In the genomic region with DNA sequence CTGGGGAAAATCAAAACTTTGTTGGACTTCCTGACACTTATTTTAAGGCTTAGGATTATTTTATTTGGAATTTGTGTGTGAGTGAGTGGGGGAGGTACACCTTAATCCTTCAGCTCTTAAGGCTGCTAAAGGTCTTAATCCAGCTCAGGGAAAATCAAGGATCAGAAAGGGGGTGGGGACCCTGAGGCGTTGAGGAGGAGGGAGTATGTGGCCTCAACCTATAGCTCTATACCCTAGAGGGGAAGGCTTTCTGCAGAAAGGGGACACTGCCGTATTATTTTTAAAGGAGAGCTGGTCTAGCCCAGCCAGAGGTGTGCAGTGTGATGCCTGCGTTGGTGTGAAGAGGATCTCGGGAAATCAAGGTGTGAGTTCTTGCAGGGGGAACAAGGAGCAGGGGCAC, we compare ENCODE assay signal across 18 cellular contexts. TPM values are rescaled to one million over a fixed set of nuclear protein-coding genes. Genes with fewer than 3 reads are reported as not detected.
DNase-seq lines count a peak whose midpoint lies in the region; ATAC-seq, FAIRE-seq and TF ChIP-seq lines count a peak whose summit lies in the region.
"Had no signal": no experiment of that assay in that cellular context is flagged by ENCODE, and none has a peak within 500 bp of the region (broad histone marks: within the 10 kb centered on the region; RNA-seq: fewer than 3 reads in every experiment).

No MANE protein-coding gene starts in this region.

- H3K9me3 Mint-ChIP-seq in T-helper 2 cell treated with Interferon-gamma antibody and Interleukin-4, amounts not matched to agents 5 μg/mL and 100 μg/mL, for 36 hours, result no peaks in the 10 kb centered on the region
- no peaks in the 10 kb centered on the region for H3K9me3 Mint-ChIP-seq in activated naive CD4-positive, alpha-beta T cell treated with anti-CD3 and anti-CD28 coated beads, Interleukin-2, amount 10 ng/mL, durations not matched to agents 7 days and 5 days
- H3K9me3 Mint-ChIP-seq: activated naive CD8-positive, alpha-beta T cell treated with anti-CD3 and anti-CD28 coated beads for 36 hours; CD4-positive, alpha-beta T cell had no signal

- H2BK20ac ChIP-seq in H1 (ENCODE audit: low read length), result no peak overlapping the region

- H3K27me3 ChIP-seq in heart left ventricle (no peaks in the 10 kb centered on the region), H1 (replicated peaks in 1 of 4; ENCODE audit: control insufficient read depth in 3 of 4, extremely low read depth in 1 of 4, insufficient read depth in 3 of 4, low read length in 3 of 4) (no peaks in the 10 kb centered on the region), parathyroid adenoma (ENCODE audit: control insufficient read depth, insufficient read depth, low read length) (no peaks in the 10 kb centered on the region), upper lobe of right lung (no peaks in the 10 kb centered on the region)

- no peaks in the 10 kb centered on the region; the same call in 1 of the 2 replicates for H3K23me2 ChIP-seq in H1 (ENCODE audit: low read depth, low read length)

- H3K18ac ChIP-seq in H1 (ENCODE audit: extremely low read depth, low read length), result peak overlapping the region; percentile 64

- H3K79me1 ChIP-seq in H1 (ENCODE audit: low read depth, low read length), result peaks cover 3% of the 10 kb centered on the region; the same call in 1 of the 2 replicates

- no peak for FAIRE-seq in H1 (lab: Jason Lieb, UNC)
- FAIRE-seq: A204.1, endothelial cell of umbilical vein had no signal

- H3K4me1 ChIP-seq in heart left ventricle (peaks cover 0 to 23% (median 15%) of the 10 kb centered on the region in 12 donors), H1 (replicated peaks in 1 of 4; ENCODE audit: control insufficient read depth in 3 of 4, insufficient read depth in 4 of 4, low read length in 3 of 4) (peaks cover 8 to 31% (median 15%) of the 10 kb centered on the region in 4 experiments; a peak in 6 of 7 replicates), parathyroid adenoma (peaks cover 40% of the 10 kb centered on the region), upper lobe of right lung (peaks cover 42% of the 10 kb centered on the region)

- H2BK120ac ChIP-seq in H1 (replicated peaks; ENCODE audit: low read depth, low read length), result no peak overlapping the region

- H4K8ac ChIP-seq in H1 (ENCODE audit: extremely low read depth, insufficient read depth, low read length), result no peak overlapping the region

- H3K9ac ChIP-seq in H1 (replicated peaks in 1 of 4; ENCODE audit: extremely low read depth in 1 of 4, low read depth in 3 of 4, low read length in 3 of 4), result no peak overlapping the region
- H3K9ac ChIP-seq in parathyroid adenoma, result no peak overlapping the region

- H2AK5ac ChIP-seq in H1 (ENCODE audit: low read depth, low read length), result no peak overlapping the region

- no peak overlapping the region for H3K27ac Mint-ChIP-seq in T-helper 2 cell treated with Interferon-gamma antibody and Interleukin-4, amounts not matched to agents 5 μg/mL and 100 μg/mL, for 36 hours
- H3K27ac Mint-ChIP-seq in activated naive CD4-positive, alpha-beta T cell treated with anti-CD3 and anti-CD28 coated beads, Interleukin-2, amount 10 ng/mL, durations not matched to agents 7 days and 5 days, result no peak overlapping the region
- H3K27ac Mint-ChIP-seq: activated naive CD8-positive, alpha-beta T cell treated with anti-CD3 and anti-CD28 coated beads for 36 hours; CD4-positive, alpha-beta T cell; GM23338 had no signal

- no peak overlapping the region for H2BK5ac ChIP-seq in H1 (ENCODE audit: low read depth, low read length)

- ATAC-seq in heart left ventricle (no peak), left ventricle myocardium superior (no peak), upper lobe of right lung (no peak), GM18868 (IDR thresholded peaks at IDR 0.05; ENCODE audit: unreplicated experiment) (no peak)

- H3K36me3 ChIP-seq in heart left ventricle (no peaks in the 10 kb centered on the region), H1 (ENCODE audit: control insufficient read depth in 2 of 4, insufficient read depth in 4 of 4, low read length in 3 of 4) (no peaks in the 10 kb centered on the region), parathyroid adenoma (ENCODE audit: control insufficient read depth, insufficient read depth, low read length) (no peaks in the 10 kb centered on the region), upper lobe of right lung (no peaks in the 10 kb centered on the region)

- no peak for TF ChIP-seq CTCF in heart left ventricle (IDR thresholded peaks at IDR 0.05)
- no peak for TF ChIP-seq CTCF in H1 (IDR thresholded peaks at IDR 0.05; ENCODE audit: control extremely low read depth in 1 of 3, insufficient read depth in 1 of 3, low read depth in 1 of 3, low read length in 3 of 3)
- TF ChIP-seq CTCF in parathyroid adenoma (IDR thresholded peaks at IDR 0.05), result no peak
- no peak for TF ChIP-seq CTCF in upper lobe of right lung (IDR thresholded peaks at IDR 0.05)

- CTCF ChIA-PET in H1 (lab: Charles Lee; ENCODE audit: partially characterized antibody), result interaction anchor here (0.7 to 25.2 kb wide), 14 partner anchors 9 to 133 kb away, joined by 3 to 280 read pairs (median 4); no protein-coding TSS in a partner anchor
- CTCF ChIA-PET in activated naive CD4-positive, alpha-beta T cell treated with anti-CD3 and anti-CD28 coated beads, Interleukin-2, amount 10 ng/mL, durations not matched to agents 7 days and 5 days (lab: Charles Lee), result interaction anchor here (1.5 kb wide), 1 partner anchor 9 kb away, joined by 5 read pairs; no protein-coding TSS in a partner anchor

- no peak overlapping the region for H3K56ac ChIP-seq in H1 (replicated peaks; ENCODE audit: insufficient read length, low read depth, low read length)

- H3K79me2 ChIP-seq in H1 (ENCODE audit: control insufficient read depth in 1 of 2, insufficient read depth in 2 of 2, low read length in 2 of 2), result no peaks in the 10 kb centered on the region
- no peaks in the 10 kb centered on the region for H3K79me2 ChIP-seq in parathyroid adenoma

- H3K36me3 Mint-ChIP-seq in T-helper 2 cell treated with Interferon-gamma antibody and Interleukin-4, amounts not matched to agents 5 μg/mL and 100 μg/mL, for 36 hours (ENCODE audit: low read depth), result no peaks in the 10 kb centered on the region
- no peaks in the 10 kb centered on the region for H3K36me3 Mint-ChIP-seq in activated naive CD4-positive, alpha-beta T cell treated with anti-CD3 and anti-CD28 coated beads, Interleukin-2, amount 10 ng/mL, durations not matched to agents 7 days and 5 days
- H3K36me3 Mint-ChIP-seq: activated naive CD8-positive, alpha-beta T cell treated with anti-CD3 and anti-CD28 coated beads for 36 hours had no signal

- H3K4me3 ChIP-seq in heart left ventricle, result no peak overlapping the region
- H3K4me3 ChIP-seq in H1 (ENCODE audit: extremely low read depth in 1 of 4, insufficient read depth in 2 of 4, low read depth in 3 of 4, low read length in 4 of 4), result no peak overlapping the region
- no peak overlapping the region for H3K4me3 ChIP-seq in parathyroid adenoma (ENCODE audit: low read depth, low read length)
- H3K4me3 ChIP-seq in upper lobe of right lung, result no peak overlapping the region
- H3K4me3 ChIP-seq: GM23338 had no signal

- H3K9me3 ChIP-seq in heart left ventricle, result no peaks in the 10 kb centered on the region
- H3K9me3 ChIP-seq in H1 (ENCODE audit: insufficient read depth in 2 of 2, low read depth in 1 of 2, low read length in 1 of 2), result no peaks in the 10 kb centered on the region
- H3K9me3 ChIP-seq in parathyroid adenoma (ENCODE audit: control insufficient read depth, low read length), result no peaks in the 10 kb centered on the region
- H3K9me3 ChIP-seq in upper lobe of right lung, result no peaks in the 10 kb centered on the region

- no peaks in the 10 kb centered on the region for H4K20me1 ChIP-seq in H1 (replicated peaks in 1 of 2; ENCODE audit: control insufficient read depth in 1 of 2, insufficient read depth in 2 of 2, low read length in 2 of 2)

- H3K4me3 Mint-ChIP-seq in T-helper 2 cell treated with Interferon-gamma antibody and Interleukin-4, amounts not matched to agents 5 μg/mL and 100 μg/mL, for 36 hours, result no peak overlapping the region
- no peak overlapping the region for H3K4me3 Mint-ChIP-seq in activated naive CD4-positive, alpha-beta T cell treated with anti-CD3 and anti-CD28 coated beads, Interleukin-2, amount 10 ng/mL, durations not matched to agents 7 days and 5 days
- H3K4me3 Mint-ChIP-seq: activated naive CD8-positive, alpha-beta T cell treated with anti-CD3 and anti-CD28 coated beads for 36 hours; CD4-positive, alpha-beta T cell; GM23338 had no signal

- DNase-seq in heart left ventricle (no peak), left ventricle myocardium superior (no peak), H1 (ENCODE audit: low read depth in 1 of 2, low spot score in 2 of 2) (no peak), upper lobe of right lung (no peak)
- no peak for DNase-seq in T-helper 2 cell treated with Interferon-gamma antibody and Interleukin-4, amounts not matched to agents 5 μg/mL and 100 μg/mL, for 36 hours (ENCODE audit: low spot score)
- DNase-seq in activated naive CD4-positive, alpha-beta T cell treated with anti-CD3 and anti-CD28 coated beads, Interleukin-2, amount 10 ng/mL, durations not matched to agents 7 days and 5 days, result no peak
- DNase-seq: activated CD4-positive, alpha-beta T cell treated with anti-CD3 and anti-CD28 coated beads for 48 hours; activated naive CD8-positive, alpha-beta T cell treated with anti-CD3 and anti-CD28 coated beads for 36 hours; CD4-positive, alpha-beta T cell; NCI-H2227 treated with DMSO at 0.1 percent for 48 hours; retina; stimulated activated CD4-positive, alpha-beta T cell treated with anti-CD3 and anti-CD28 coated beads, Interleukin-1b, Interleukin-23, amount 100 ng/mL, for 48 hours; T1000 had no signal

- no peak overlapping the region for H3K4ac ChIP-seq in H1 (replicated peaks; ENCODE audit: insufficient read length, low read depth, low read length)

- peak overlapping the region in 10 of 12 donors; percentile 30 to 68 (median 44) for H3K27ac ChIP-seq in heart left ventricle
- no peak overlapping the region for H3K27ac ChIP-seq in H1 (ENCODE audit: low read depth, low read length)
- peak overlapping the region; percentile 96 for H3K27ac ChIP-seq in parathyroid adenoma
- H3K27ac ChIP-seq in upper lobe of right lung, result peak overlapping the region; percentile 76

- no peak for TF ChIP-seq RAD21 in H1 (IDR thresholded peaks at IDR 0.05 in 1 of 2, conservative IDR thresholded peaks at IDR 0.05 in 1 of 2; ENCODE audit: low read depth in 2 of 2, low read length in 2 of 2)

- 85 to 93% (median 90%) methylated on average over 4 of the region's 4 CpGs for WGBS in heart left ventricle, 4 donors
- WGBS in H1 (ENCODE audit: extremely low coverage in 1 of 2, insufficient coverage in 1 of 2, insufficient read length in 1 of 2, insufficient replicate concordance in 2 of 2, low coverage in 1 of 2, low lambda C conversion rate in 2 of 2, missing lambda C conversion rate in 1 of 2), 2 experiments, result 90% methylated on average over 4 of the region's 4 CpGs; no CpG with 5 or more reads in 1 of the 2 experiments

- no peak overlapping the region for H3K23ac ChIP-seq in H1 (ENCODE audit: insufficient read length)

- no peaks in the 10 kb centered on the region for H3K27me3 Mint-ChIP-seq in T-helper 2 cell treated with Interferon-gamma antibody and Interleukin-4, amounts not matched to agents 5 μg/mL and 100 μg/mL, for 36 hours (ENCODE audit: low read depth)
- peaks cover 56% of the 10 kb centered on the region for H3K27me3 Mint-ChIP-seq in activated naive CD4-positive, alpha-beta T cell treated with anti-CD3 and anti-CD28 coated beads, Interleukin-2, amount 10 ng/mL, durations not matched to agents 7 days and 5 days
- H3K27me3 Mint-ChIP-seq: activated naive CD8-positive, alpha-beta T cell treated with anti-CD3 and anti-CD28 coated beads for 36 hours; CD4-positive, alpha-beta T cell had no signal

- no peak overlapping the region for H4K91ac ChIP-seq in H1 (replicated peaks; ENCODE audit: insufficient read length, low read length)

- no peak for TF ChIP-seq POLR2A in heart left ventricle (IDR thresholded peaks at IDR 0.05)
- no peak for TF ChIP-seq POLR2A in H1 (IDR thresholded peaks at IDR 0.05; ENCODE audit: control extremely low read depth in 1 of 2, low read depth in 2 of 2, low read length in 2 of 2)

- intact Hi-C loops in heart left ventricle (cut with DNase I) (loop anchor here in 2 of 10 donors (5.0 kb wide), 2 partner anchors 41 to 46 kb away; no protein-coding TSS in a partner anchor), left ventricle myocardium superior (cut with micrococcal nuclease) (no loop called here), upper lobe of right lung (cut with DNase I) (no loop called here)

- no peak overlapping the region; the same call in 1 of the 2 replicates for H2BK15ac ChIP-seq in H1 (ENCODE audit: low read length)

- H3K4me2 ChIP-seq in H1 (ENCODE audit: insufficient read depth in 1 of 2, low read depth in 2 of 2, low read length in 2 of 2), result no peak overlapping the region
- peak overlapping the region; percentile 2 for H3K4me2 ChIP-seq in parathyroid adenoma (ENCODE audit: low read length)

- H3K14ac ChIP-seq in H1 (ENCODE audit: insufficient read length), result no peak overlapping the region

- no peak for TF ChIP-seq EP300 in H1 (IDR thresholded peaks at IDR 0.05; ENCODE audit: borderline replicate concordance in 1 of 2, low read depth in 2 of 2, low read length in 2 of 2)

- H2AFZ ChIP-seq in H1 (ENCODE audit: low read length) (no peak overlapping the region), parathyroid adenoma (no peak overlapping the region)

- H2BK12ac ChIP-seq in H1 (ENCODE audit: low read depth, low read length), result no peak overlapping the region; the same call in 1 of the 2 replicates

- peaks cover 20% of the 10 kb centered on the region for H3K4me1 Mint-ChIP-seq in T-helper 2 cell treated with Interferon-gamma antibody and Interleukin-4, amounts not matched to agents 5 μg/mL and 100 μg/mL, for 36 hours (ENCODE audit: low read depth)
- H3K4me1 Mint-ChIP-seq in activated naive CD4-positive, alpha-beta T cell treated with anti-CD3 and anti-CD28 coated beads, Interleukin-2, amount 10 ng/mL, durations not matched to agents 7 days and 5 days, result peaks cover 27% of the 10 kb centered on the region

- POLR2A ChIA-PET in H1 (lab: Charles Lee; ENCODE audit: partially characterized antibody), result interaction anchor here (0.9 to 2.5 kb wide), 3 partner anchors 10 to 51 kb away, joined by 3 to 15 read pairs (median 5); no protein-coding TSS in a partner anchor

- no peak overlapping the region for H4K5ac ChIP-seq in H1 (ENCODE audit: insufficient read length, low read depth, low read length)

RNA-seq across cellular contexts. Expression of a gene that starts 20.0 kb away (rescaled TPM):
- total RNA-seq in heart left ventricle, result 10 to 100 TPM; 31.7 to 59.2 (median 36.7) TPM
- 10 to 100 TPM in 1 of 2 donors, 1 to 10 TPM in 1; 7.5 to 24.4 TPM for polyA plus RNA-seq in heart left ventricle
- 42.8 TPM for total RNA-seq in left ventricle myocardium superior
- 57.0 and 59.6 TPM in 2 replicates for total RNA-seq in H1 (2021; fragmentation: NEBNext Ultra II Directional; extraction: Animal tissue kit (Norgen Biotek cat#: 25700))
- polyA plus RNA-seq in H1 (2011; rRNA removed), result 18.8 and 32.1 TPM in 2 replicates
- polyA plus RNA-seq in H1 (2011; cell fraction: cytosol; rRNA removed), result 22.0 TPM
- polyA plus RNA-seq in H1 (2011; cell fraction: nucleus; rRNA removed), result 27.5 TPM
- polyA plus RNA-seq in H1 (2012, experiment 1 of 2), result 36.5 to 43.3 TPM (median 39.3 TPM) in 4 replicates
- 26.8 TPM for polyA plus RNA-seq in H1 (2012, experiment 2 of 2)
- polyA plus RNA-seq in H1 (2013, experiment 1 of 2), result 21.9 TPM
- polyA plus RNA-seq in H1 (2013, experiment 2 of 2), result 22.6 TPM
- polyA minus RNA-seq in H1 (2011; rRNA and poly(A)+ RNA removed), result 7.7 and 12.6 TPM in 2 replicates
- 47.4 TPM for polyA minus RNA-seq in H1 (2011; cell fraction: cytosol; rRNA and poly(A)+ RNA removed)
- 25.9 TPM for polyA minus RNA-seq in H1 (2011; cell fraction: nucleus; rRNA and poly(A)+ RNA removed)
- total RNA-seq in upper lobe of right lung, result 50.6 TPM
